24 cellular contexts compared by ENCODE assay signal in the genomic region with DNA sequence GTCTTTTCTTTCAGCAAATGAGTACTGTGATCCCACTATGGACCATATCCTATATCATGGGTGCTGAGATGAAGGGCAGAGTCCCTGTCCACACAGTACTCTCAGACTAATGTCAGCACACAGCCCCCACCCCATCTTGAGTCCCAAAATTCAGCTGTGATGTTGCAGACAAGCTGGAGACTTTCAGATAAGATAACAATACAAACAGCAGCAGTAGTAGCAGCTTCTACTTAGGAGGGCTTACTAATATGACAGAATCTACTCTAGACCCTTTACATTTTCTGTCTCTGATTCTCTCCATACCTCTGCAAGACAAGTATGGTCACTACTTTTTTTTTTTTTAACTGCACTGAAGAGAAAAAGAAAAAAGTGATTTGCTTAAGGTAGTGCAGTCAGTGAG.
"Had no signal": no experiment of that assay in that cellular context is flagged by ENCODE, and none has a peak within 500 bp of the region (broad histone marks: within the 10 kb centered on the region; RNA-seq: fewer than 3 reads in every experiment).

No MANE protein-coding gene starts in this region.

- FAIRE-seq: colon, endothelial cell of umbilical vein, islet of Langerhans, keratinocyte had no signal

- H3K4me1 ChIP-seq: esophagus squamous epithelium, left lung, lower lobe of right lung had no signal

- H3K27me3 ChIP-seq: dorsolateral prefrontal cortex, esophagus squamous epithelium, gastrocnemius medialis, heart right ventricle, left lung had no signal

- H3K4me3 ChIP-seq: coronary artery, dorsolateral prefrontal cortex, esophagus squamous epithelium, gastrocnemius medialis, heart right ventricle, left lung, lower lobe of right lung, mucosa of descending colon had no signal

- DNase-seq: dermis blood vessel endothelial cell; dorsolateral prefrontal cortex; effector CD4-positive, alpha-beta T cell; effector memory CD4-positive, alpha-beta T cell; esophagus squamous epithelium; foreskin fibroblast; foreskin melanocyte; gastrocnemius medialis; glutamatergic neuron; heart right ventricle; hippocampal formation; left cardiac atrium; left lung; left ventricle myocardium superior; lower lobe of right lung; mesenchymal stem cell; mucosa of descending colon; naive B cell had no signal

- H3K9me3 ChIP-seq: esophagus squamous epithelium, gastrocnemius medialis, heart right ventricle, left lung, lower lobe of right lung, mucosa of descending colon had no signal

- H3K36me3 ChIP-seq: esophagus squamous epithelium, gastrocnemius medialis, heart right ventricle, left lung, lower lobe of right lung had no signal

- H3K27ac ChIP-seq: coronary artery, dorsolateral prefrontal cortex, esophagus squamous epithelium, gastrocnemius medialis, heart right ventricle, left lung, lower lobe of right lung had no signal

- ATAC-seq: esophagus mucosa, gastrocnemius medialis, heart right ventricle, left cardiac atrium, left lung, left ventricle myocardium superior, lower lobe of right lung, mucosa of descending colon had no signal
